Comparison of ENCODE assay signal across 16 cellular contexts in genomic region chr21:44064852-44065403, GRCh38. TPM values are rescaled to one million over a fixed set of nuclear protein-coding genes. Genes with fewer than 3 reads are reported as not detected.
DNase-seq lines count a peak whose midpoint lies in the region; ATAC-seq and TF ChIP-seq lines count a peak whose summit lies in the region.
"Had no signal": no experiment of that assay in that cellular context is flagged by ENCODE, and none has a peak within 500 bp of the region (broad histone marks: within the 10 kb centered on the region; RNA-seq: fewer than 3 reads in every experiment).

No MANE protein-coding gene starts in this region.

- ATAC-seq in activated T-cell treated with anti-CD3 and anti-CD28 coated beads, Interleukin-2, amount 50 U/mL, for 72 hours (replicated peaks in 1 of 2), result peak; percentile 68 to 69
- no peak for ATAC-seq in memory B cell (ENCODE audit: low read depth)
- ATAC-seq in GM21423 (IDR thresholded peaks at IDR 0.05; ENCODE audit: unreplicated experiment), result no peak
- ATAC-seq in HG03095 (IDR thresholded peaks at IDR 0.05; ENCODE audit: unreplicated experiment), result no peak
- ATAC-seq: HCT116, PC-3 had no signal

- H3K9me3 ChIP-seq in transverse colon, result no peaks in the 10 kb centered on the region
- H3K9me3 ChIP-seq: ovary, suprapubic skin had no signal

- no peak for TF ChIP-seq EP300 in transverse colon (IDR thresholded peaks at IDR 0.05; ENCODE audit: low read depth)

- H3K4me3 ChIP-seq in transverse colon, result no peak overlapping the region
- H3K4me3 ChIP-seq: ovary, skin epidermis, suprapubic skin had no signal

- 78 to 79% methylated on average over 8 to 13 of the region's 13 CpGs for WGBS in transverse colon (ENCODE audit: low coverage in 1 of 2), 2 donors

- peaks cover 8% of the 10 kb centered on the region for H3K36me3 Mint-ChIP-seq in activated naive CD4-positive, alpha-beta T cell treated with anti-CD3 and anti-CD28 coated beads, Interleukin-2, amount 50 U/mL, for 24 hours
- peaks cover 11 to 24% of the 10 kb centered on the region in 2 donors for H3K36me3 Mint-ChIP-seq in activated T-cell treated with anti-CD3 and anti-CD28 coated beads, Interleukin-2, amount 50 U/mL, for 72 hours (ENCODE audit: insufficient read depth in 2 of 2)
- peaks cover 32% of the 10 kb centered on the region for H3K36me3 Mint-ChIP-seq in memory B cell

- H3K4me1 ChIP-seq in transverse colon, result no peaks in the 10 kb centered on the region
- H3K4me1 ChIP-seq: suprapubic skin had no signal

- H3K4me1 Mint-ChIP-seq in activated naive CD4-positive, alpha-beta T cell treated with anti-CD3 and anti-CD28 coated beads, Interleukin-2, amount 50 U/mL, for 24 hours, result peaks cover 62% of the 10 kb centered on the region
- H3K4me1 Mint-ChIP-seq in activated T-cell treated with anti-CD3 and anti-CD28 coated beads, Interleukin-2, amount 50 U/mL, for 72 hours (ENCODE audit: low read depth), result peaks cover 45% of the 10 kb centered on the region
- H3K4me1 Mint-ChIP-seq in memory B cell, result peaks cover 18% of the 10 kb centered on the region

- H3K4me3 Mint-ChIP-seq in activated naive CD4-positive, alpha-beta T cell treated with anti-CD3 and anti-CD28 coated beads, Interleukin-2, amount 50 U/mL, for 24 hours, result peak overlapping the region; percentile 74
- peak overlapping the region; percentile 70 to 78 for H3K4me3 Mint-ChIP-seq in activated T-cell treated with anti-CD3 and anti-CD28 coated beads, Interleukin-2, amount 50 U/mL, for 72 hours
- no peak overlapping the region for H3K4me3 Mint-ChIP-seq in memory B cell

- intact Hi-C loops in transverse colon (cut with DNase I; ENCODE audit: low total_unique reads), result no loop called here

- in situ Hi-C loops in transverse colon (cut with MboI; ENCODE audit: low pct_ligation_motif_present in 1 of 4, low pct_unique_long_range_greater_than_20kb in 1 of 4, low sequenced_read_pairs in 3 of 4), result no loop called here

- no peak for DNase-seq in activated naive CD4-positive, alpha-beta T cell treated with anti-CD3 and anti-CD28 coated beads, Interleukin-2, amount 50 U/mL, for 16 hours
- peak in 1 of 2 donors; percentile 38 for DNase-seq in activated T-cell treated with anti-CD3 and anti-CD28 coated beads, Interleukin-2, amount 50 U/mL, for 72 hours
- DNase-seq in memory B cell (ENCODE audit: low spot score in 2 of 2) (no peak), transverse colon (no peak), NCI-H2227 treated with DMSO at 0.1 percent for 48 hours (lab: John Stamatoyannopoulos, UW) (no peak)
- DNase-seq: Karpas-422, NCI-H1694 treated with DMSO at 0.1 percent for 48 hours, NCI-H69, ovary, PC-3 had no signal

- H3K9me3 Mint-ChIP-seq in activated naive CD4-positive, alpha-beta T cell treated with anti-CD3 and anti-CD28 coated beads, Interleukin-2, amount 50 U/mL, for 24 hours, result no peaks in the 10 kb centered on the region
- no peaks in the 10 kb centered on the region for H3K9me3 Mint-ChIP-seq in activated T-cell treated with anti-CD3 and anti-CD28 coated beads, Interleukin-2, amount 50 U/mL, for 72 hours
- H3K9me3 Mint-ChIP-seq in memory B cell, result no peaks in the 10 kb centered on the region

- peak overlapping the region; percentile 96 for H3K27ac Mint-ChIP-seq in activated naive CD4-positive, alpha-beta T cell treated with anti-CD3 and anti-CD28 coated beads, Interleukin-2, amount 50 U/mL, for 24 hours
- H3K27ac Mint-ChIP-seq in activated T-cell treated with anti-CD3 and anti-CD28 coated beads, Interleukin-2, amount 50 U/mL, for 72 hours, result peak overlapping the region; percentile 89
- peak overlapping the region; percentile 90 for H3K27ac Mint-ChIP-seq in memory B cell

- TF ChIP-seq CTCF in transverse colon (IDR thresholded peaks at IDR 0.05), result no peak

- peak overlapping the region; percentile 6 to 34 (median 28) for H3K27ac ChIP-seq in transverse colon
- H3K27ac ChIP-seq: ovary, suprapubic skin had no signal

- no peaks in the 10 kb centered on the region for H3K27me3 Mint-ChIP-seq in activated naive CD4-positive, alpha-beta T cell treated with anti-CD3 and anti-CD28 coated beads, Interleukin-2, amount 50 U/mL, for 24 hours
- no peaks in the 10 kb centered on the region for H3K27me3 Mint-ChIP-seq in activated T-cell treated with anti-CD3 and anti-CD28 coated beads, Interleukin-2, amount 50 U/mL, for 72 hours (ENCODE audit: low read depth)
- H3K27me3 Mint-ChIP-seq in memory B cell, result no peaks in the 10 kb centered on the region

- H3K27me3 ChIP-seq in transverse colon, result no peaks in the 10 kb centered on the region
- H3K27me3 ChIP-seq: ovary, suprapubic skin had no signal

- H3K36me3 ChIP-seq in transverse colon, result peaks cover 0 to 9% (median under 1%) of the 10 kb centered on the region in 4 donors
- H3K36me3 ChIP-seq: ovary had no signal

- no peak for TF ChIP-seq POLR2A in transverse colon (IDR thresholded peaks at IDR 0.05)

RNA-seq across cellular contexts. Expression of gene PWP2, which starts 42.3 kb away (rescaled TPM):
- total RNA-seq in activated T-cell treated with anti-CD3 and anti-CD28 coated beads, Interleukin-2, amount 50 U/mL, for 72 hours, result 10 to 100 TPM in 1 of 2 donors, 1 to 10 TPM in 1; 5.9 to 23.2 TPM
- 10 to 100 TPM in 3 of 4 donors, not detected in 1; 11.9 to 19.9 (median 12.1) TPM for total RNA-seq in transverse colon

RNA-seq across cellular contexts. Expression of gene TRAPPC10, which starts 52.8 kb away (rescaled TPM):
- 10 to 100 TPM; 53.5 to 72.6 TPM for total RNA-seq in activated T-cell treated with anti-CD3 and anti-CD28 coated beads, Interleukin-2, amount 50 U/mL, for 72 hours
- total RNA-seq in transverse colon, result 10 to 100 TPM; 71.0 to 81.5 (median 79.8) TPM

Comparison
In these comparisons a context has a peak if more than half of its experiments do, and no peak if none do; other contexts are left out.
1. ATAC-seq: peak in activated T-cell treated with anti-CD3 and anti-CD28 coated beads, Interleukin-2, amount 50 U/mL, for 72 hours (2 of 2); none in memory B cell (single experiment), GM21423 (single experiment) and HG03095 (single experiment).
2. Peak in every context shown above with its lines, with median percentiles within 50 percentile points of each other: H3K27ac Mint-ChIP-seq.